ENCODE assay signal across 2 cellular contexts in the genomic region with DNA sequence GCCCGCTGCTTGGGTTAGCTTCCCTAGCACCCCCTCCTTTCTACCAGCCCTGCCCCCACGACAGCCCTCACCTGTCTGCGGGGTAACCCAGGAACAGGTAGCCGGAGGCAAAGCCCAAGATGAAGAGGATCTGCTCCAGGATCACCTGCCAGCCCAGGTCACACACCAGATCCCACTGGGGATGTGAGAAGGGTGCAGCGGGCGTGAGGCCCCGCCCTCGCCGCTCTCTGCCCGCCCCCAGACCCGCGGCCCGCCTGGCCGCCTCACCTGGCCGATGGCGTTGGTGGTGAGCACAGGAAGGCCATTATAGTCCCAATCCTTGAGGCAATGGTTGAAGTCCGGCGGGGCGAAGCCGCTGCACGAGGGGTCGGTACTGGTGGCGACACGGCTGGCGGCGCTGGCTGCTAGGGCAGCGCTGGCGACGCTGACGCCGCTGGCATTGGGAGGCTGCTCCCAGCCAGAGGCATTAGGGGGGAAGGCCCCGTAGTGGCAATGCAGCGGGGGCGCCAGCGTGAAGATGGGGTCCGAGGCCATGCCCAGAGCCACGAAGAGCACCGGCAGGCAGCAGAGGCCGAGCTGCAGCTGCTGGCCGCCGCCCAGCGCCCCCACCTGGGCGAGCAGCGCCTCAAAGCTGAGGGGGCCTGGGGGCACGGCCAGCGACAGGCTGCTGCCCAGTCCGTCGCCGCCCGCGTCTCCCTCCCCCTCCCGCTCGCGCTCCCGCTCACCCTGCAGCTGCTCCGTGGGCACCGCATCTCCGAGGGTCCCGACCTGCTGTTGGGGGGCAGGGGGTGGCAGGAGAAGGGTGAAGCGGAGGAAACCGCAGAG.
TF ChIP-seq lines count a peak whose summit lies in the region.

No MANE protein-coding gene starts in this region.

TF ChIP-seq in IMR-90, 13 proteins besides CTCF, POLR2A, EP300 and RAD21:
- TF ChIP-seq RCOR1 (IDR thresholded peaks at IDR 0.05; ENCODE audit: insufficient replicate concordance, low read length) (no peak), CHD1 (IDR thresholded peaks at IDR 0.05; ENCODE audit: low read depth, low read length) (no peak), CEBPB (IDR thresholded peaks at IDR 0.05; ENCODE audit: low read depth, low read length) (no peak), MAZ (IDR thresholded peaks at IDR 0.05; ENCODE audit: borderline replicate concordance, low read depth, low read length) (no peak), NFE2L2 (IDR thresholded peaks at IDR 0.05; ENCODE audit: low read depth, low read length) (no peak), RFX5 (IDR thresholded peaks at IDR 0.05; ENCODE audit: low read depth, low read length) (no peak), MXI1 (IDR thresholded peaks at IDR 0.05; ENCODE audit: borderline replicate concordance, low read depth, low read length) (no peak), FOS (IDR thresholded peaks at IDR 0.05; ENCODE audit: low read depth, low read length) (no peak), SMC3 (IDR thresholded peaks at IDR 0.05; ENCODE audit: low read depth, low read length) (no peak), BHLHE40 (IDR thresholded peaks at IDR 0.05; ENCODE audit: low read depth, low read length) (no peak), MAFK (IDR thresholded peaks at IDR 0.05; ENCODE audit: low read depth, low read length) (no peak)
- TF ChIP-seq, protein P1, sequence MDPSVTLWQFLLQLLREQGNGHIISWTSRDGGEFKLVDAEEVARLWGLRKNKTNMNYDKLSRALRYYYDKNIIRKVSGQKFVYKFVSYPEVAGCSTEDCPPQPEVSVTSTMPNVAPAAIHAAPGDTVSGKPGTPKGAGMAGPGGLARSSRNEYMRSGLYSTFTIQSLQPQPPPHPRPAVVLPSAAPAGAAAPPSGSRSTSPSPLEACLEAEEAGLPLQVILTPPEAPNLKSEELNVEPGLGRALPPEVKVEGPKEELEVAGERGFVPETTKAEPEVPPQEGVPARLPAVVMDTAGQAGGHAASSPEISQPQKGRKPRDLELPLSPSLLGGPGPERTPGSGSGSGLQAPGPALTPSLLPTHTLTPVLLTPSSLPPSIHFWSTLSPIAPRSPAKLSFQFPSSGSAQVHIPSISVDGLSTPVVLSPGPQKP (IDR thresholded peaks at IDR 0.05; ENCODE audit: borderline replicate concordance, low read depth, low read length): no peak
- TF ChIP-seq, protein P2, sequence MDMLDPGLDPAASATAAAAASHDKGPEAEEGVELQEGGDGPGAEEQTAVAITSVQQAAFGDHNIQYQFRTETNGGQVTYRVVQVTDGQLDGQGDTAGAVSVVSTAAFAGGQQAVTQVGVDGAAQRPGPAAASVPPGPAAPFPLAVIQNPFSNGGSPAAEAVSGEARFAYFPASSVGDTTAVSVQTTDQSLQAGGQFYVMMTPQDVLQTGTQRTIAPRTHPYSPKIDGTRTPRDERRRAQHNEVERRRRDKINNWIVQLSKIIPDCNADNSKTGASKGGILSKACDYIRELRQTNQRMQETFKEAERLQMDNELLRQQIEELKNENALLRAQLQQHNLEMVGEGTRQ (IDR thresholded peaks at IDR 0.05; ENCODE audit: low read depth, low read length): no peak

TF ChIP-seq in HepG2, 621 proteins besides CTCF, POLR2A, EP300 and RAD21 (continues in another document):
- TF ChIP-seq KDM5A (IDR thresholded peaks at IDR 0.05; ENCODE audit: borderline replicate concordance, low read length) (no peak), IRF9 (CRISPR knock-in tag; IDR thresholded peaks at IDR 0.05; ENCODE audit: borderline replicate concordance) (peak; percentile 29; the same call in 1 of the 2 replicates), FIP1L1 (IDR thresholded peaks at IDR 0.05; ENCODE audit: borderline replicate concordance, insufficient read depth, low read depth, low read length) (no peak), AGO1 (IDR thresholded peaks at IDR 0.05; ENCODE audit: low read depth, low read length, poor library complexity, severe bottlenecking) (peak; percentile 32), POGZ (CRISPR knock-in tag; IDR thresholded peaks at IDR 0.05) (0 out of 2 replicates have a peak, but pooled peaks have one; percentile 10), ZNF446 (CRISPR knock-in tag; IDR thresholded peaks at IDR 0.05) (0 out of 2 replicates have a peak, but pooled peaks have one; percentile 15), HNRNPLL (IDR thresholded peaks at IDR 0.05; ENCODE audit: low read depth, low read length, poor library complexity, severe bottlenecking) (peak; percentile 21), RXRA (CRISPR knock-in tag; IDR thresholded peaks at IDR 0.05) (peak; percentile 11; the same call in 1 of the 2 replicates), ZNF776 (CRISPR knock-in tag; IDR thresholded peaks at IDR 0.05) (peak; percentile 44), ATF7-NPFF (CRISPR knock-in tag; IDR thresholded peaks at IDR 0.05; ENCODE audit: low read depth) (0 out of 2 replicates have a peak, but pooled peaks have one; percentile 35), ZFX (CRISPR knock-in tag; IDR thresholded peaks at IDR 0.05; ENCODE audit: low read depth) (0 out of 2 replicates have a peak, but pooled peaks have one; percentile 9), RBM39 (IDR thresholded peaks at IDR 0.05; ENCODE audit: low read depth, low read length, poor library complexity, severe bottlenecking) (peak; percentile 25), ZNF180 (CRISPR knock-in tag; IDR thresholded peaks at IDR 0.05; ENCODE audit: borderline replicate concordance, low read depth) (no peak), UBTF (CRISPR knock-in tag; IDR thresholded peaks at IDR 0.05) (no peak), SRSF1 (optimal IDR thresholded peaks at IDR 0.05; ENCODE audit: low read depth, low read length) (peak; percentile 36), MTA1 (CRISPR knock-in tag; IDR thresholded peaks at IDR 0.05; ENCODE audit: borderline replicate concordance) (peak; percentile 70; the same call in 1 of the 2 replicates), ZNF546 (CRISPR knock-in tag; conservative IDR thresholded peaks at IDR 0.05) (peak; percentile 56; the same call in 1 of the 2 replicates)
- TF ChIP-seq, protein P3, sequence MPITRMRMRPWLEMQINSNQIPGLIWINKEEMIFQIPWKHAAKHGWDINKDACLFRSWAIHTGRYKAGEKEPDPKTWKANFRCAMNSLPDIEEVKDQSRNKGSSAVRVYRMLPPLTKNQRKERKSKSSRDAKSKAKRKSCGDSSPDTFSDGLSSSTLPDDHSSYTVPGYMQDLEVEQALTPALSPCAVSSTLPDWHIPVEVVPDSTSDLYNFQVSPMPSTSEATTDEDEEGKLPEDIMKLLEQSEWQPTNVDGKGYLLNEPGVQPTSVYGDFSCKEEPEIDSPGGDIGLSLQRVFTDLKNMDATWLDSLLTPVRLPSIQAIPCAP (CRISPR knock-in tag; IDR thresholded peaks at IDR 0.05; ENCODE audit: low read depth): no peak
- TF ChIP-seq, protein P4, sequence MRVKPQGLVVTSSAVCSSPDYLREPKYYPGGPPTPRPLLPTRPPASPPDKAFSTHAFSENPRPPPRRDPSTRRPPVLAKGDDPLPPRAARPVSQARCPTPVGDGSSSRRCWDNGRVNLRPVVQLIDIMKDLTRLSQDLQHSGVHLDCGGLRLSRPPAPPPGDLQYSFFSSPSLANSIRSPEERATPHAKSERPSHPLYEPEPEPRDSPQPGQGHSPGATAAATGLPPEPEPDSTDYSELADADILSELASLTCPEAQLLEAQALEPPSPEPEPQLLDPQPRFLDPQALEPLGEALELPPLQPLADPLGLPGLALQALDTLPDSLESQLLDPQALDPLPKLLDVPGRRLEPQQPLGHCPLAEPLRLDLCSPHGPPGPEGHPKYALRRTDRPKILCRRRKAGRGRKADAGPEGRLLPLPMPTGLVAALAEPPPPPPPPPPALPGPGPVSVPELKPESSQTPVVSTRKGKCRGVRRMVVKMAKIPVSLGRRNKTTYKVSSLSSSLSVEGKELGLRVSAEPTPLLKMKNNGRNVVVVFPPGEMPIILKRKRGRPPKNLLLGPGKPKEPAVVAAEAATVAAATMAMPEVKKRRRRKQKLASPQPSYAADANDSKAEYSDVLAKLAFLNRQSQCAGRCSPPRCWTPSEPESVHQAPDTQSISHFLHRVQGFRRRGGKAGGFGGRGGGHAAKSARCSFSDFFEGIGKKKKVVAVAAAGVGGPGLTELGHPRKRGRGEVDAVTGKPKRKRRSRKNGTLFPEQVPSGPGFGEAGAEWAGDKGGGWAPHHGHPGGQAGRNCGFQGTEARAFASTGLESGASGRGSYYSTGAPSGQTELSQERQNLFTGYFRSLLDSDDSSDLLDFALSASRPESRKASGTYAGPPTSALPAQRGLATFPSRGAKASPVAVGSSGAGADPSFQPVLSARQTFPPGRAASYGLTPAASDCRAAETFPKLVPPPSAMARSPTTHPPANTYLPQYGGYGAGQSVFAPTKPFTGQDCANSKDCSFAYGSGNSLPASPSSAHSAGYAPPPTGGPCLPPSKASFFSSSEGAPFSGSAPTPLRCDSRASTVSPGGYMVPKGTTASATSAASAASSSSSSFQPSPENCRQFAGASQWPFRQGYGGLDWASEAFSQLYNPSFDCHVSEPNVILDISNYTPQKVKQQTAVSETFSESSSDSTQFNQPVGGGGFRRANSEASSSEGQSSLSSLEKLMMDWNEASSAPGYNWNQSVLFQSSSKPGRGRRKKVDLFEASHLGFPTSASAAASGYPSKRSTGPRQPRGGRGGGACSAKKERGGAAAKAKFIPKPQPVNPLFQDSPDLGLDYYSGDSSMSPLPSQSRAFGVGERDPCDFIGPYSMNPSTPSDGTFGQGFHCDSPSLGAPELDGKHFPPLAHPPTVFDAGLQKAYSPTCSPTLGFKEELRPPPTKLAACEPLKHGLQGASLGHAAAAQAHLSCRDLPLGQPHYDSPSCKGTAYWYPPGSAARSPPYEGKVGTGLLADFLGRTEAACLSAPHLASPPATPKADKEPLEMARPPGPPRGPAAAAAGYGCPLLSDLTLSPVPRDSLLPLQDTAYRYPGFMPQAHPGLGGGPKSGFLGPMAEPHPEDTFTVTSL (CRISPR knock-in tag; IDR thresholded peaks at IDR 0.05; ENCODE audit: borderline replicate concordance): no peak
- TF ChIP-seq, protein P5, sequence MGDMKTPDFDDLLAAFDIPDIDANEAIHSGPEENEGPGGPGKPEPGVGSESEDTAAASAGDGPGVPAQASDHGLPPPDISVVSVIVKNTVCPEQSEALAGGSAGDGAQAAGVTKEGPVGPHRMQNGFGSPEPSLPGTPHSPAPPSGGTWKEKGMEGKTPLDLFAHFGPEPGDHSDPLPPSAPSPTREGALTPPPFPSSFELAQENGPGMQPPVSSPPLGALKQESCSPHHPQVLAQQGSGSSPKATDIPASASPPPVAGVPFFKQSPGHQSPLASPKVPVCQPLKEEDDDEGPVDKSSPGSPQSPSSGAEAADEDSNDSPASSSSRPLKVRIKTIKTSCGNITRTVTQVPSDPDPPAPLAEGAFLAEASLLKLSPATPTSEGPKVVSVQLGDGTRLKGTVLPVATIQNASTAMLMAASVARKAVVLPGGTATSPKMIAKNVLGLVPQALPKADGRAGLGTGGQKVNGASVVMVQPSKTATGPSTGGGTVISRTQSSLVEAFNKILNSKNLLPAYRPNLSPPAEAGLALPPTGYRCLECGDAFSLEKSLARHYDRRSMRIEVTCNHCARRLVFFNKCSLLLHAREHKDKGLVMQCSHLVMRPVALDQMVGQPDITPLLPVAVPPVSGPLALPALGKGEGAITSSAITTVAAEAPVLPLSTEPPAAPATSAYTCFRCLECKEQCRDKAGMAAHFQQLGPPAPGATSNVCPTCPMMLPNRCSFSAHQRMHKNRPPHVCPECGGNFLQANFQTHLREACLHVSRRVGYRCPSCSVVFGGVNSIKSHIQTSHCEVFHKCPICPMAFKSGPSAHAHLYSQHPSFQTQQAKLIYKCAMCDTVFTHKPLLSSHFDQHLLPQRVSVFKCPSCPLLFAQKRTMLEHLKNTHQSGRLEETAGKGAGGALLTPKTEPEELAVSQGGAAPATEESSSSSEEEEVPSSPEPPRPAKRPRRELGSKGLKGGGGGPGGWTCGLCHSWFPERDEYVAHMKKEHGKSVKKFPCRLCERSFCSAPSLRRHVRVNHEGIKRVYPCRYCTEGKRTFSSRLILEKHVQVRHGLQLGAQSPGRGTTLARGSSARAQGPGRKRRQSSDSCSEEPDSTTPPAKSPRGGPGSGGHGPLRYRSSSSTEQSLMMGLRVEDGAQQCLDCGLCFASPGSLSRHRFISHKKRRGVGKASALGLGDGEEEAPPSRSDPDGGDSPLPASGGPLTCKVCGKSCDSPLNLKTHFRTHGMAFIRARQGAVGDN (CRISPR knock-in tag; IDR thresholded peaks at IDR 0.05): peak; percentile 52
- TF ChIP-seq, protein P6, sequence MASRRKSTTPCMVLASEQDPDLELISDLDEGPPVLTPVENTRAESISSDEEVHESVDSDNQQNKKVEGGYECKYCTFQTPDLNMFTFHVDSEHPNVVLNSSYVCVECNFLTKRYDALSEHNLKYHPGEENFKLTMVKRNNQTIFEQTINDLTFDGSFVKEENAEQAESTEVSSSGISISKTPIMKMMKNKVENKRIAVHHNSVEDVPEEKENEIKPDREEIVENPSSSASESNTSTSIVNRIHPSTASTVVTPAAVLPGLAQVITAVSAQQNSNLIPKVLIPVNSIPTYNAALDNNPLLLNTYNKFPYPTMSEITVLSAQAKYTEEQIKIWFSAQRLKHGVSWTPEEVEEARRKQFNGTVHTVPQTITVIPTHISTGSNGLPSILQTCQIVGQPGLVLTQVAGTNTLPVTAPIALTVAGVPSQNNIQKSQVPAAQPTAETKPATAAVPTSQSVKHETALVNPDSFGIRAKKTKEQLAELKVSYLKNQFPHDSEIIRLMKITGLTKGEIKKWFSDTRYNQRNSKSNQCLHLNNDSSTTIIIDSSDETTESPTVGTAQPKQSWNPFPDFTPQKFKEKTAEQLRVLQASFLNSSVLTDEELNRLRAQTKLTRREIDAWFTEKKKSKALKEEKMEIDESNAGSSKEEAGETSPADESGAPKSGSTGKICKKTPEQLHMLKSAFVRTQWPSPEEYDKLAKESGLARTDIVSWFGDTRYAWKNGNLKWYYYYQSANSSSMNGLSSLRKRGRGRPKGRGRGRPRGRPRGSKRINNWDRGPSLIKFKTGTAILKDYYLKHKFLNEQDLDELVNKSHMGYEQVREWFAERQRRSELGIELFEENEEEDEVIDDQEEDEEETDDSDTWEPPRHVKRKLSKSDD (CRISPR knock-in tag; IDR thresholded peaks at IDR 0.05; ENCODE audit: low read depth): no peak
